13 cellular contexts compared by ENCODE assay signal in the genomic region with DNA sequence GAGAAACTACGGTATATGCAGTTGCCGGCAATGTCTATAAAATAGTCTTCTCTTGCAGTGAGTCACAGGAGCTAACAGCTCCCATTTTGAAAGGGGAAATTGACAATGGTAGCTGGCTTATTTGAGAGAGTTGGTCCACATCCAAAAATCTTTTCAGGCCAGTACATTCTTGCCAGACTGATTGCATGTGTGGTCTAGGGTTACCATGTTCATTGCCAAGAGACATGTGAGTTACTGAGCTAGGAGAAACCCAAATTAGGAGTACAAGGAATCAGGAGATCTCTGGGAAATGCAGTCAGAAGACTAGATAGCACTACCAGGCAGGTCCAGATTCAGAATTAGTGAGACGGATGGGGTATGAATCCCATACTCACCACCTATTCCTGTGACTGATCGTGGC.
DNase-seq lines count a peak whose midpoint lies in the region; ATAC-seq and TF ChIP-seq lines count a peak whose summit lies in the region.
"Had no signal": no experiment of that assay in that cellular context is flagged by ENCODE, and none has a peak within 500 bp of the region (broad histone marks: within the 10 kb centered on the region; RNA-seq: fewer than 3 reads in every experiment).

No MANE protein-coding gene starts in this region.

- H3K27me3 Mint-ChIP-seq in activated T-helper 17 cell treated with anti-CD3 and anti-CD28 coated beads, Interleukin-2, amount 50 U/mL, for 72 hours = peaks cover 10% of the 10 kb centered on the region
- H3K27me3 Mint-ChIP-seq in CD4-positive, alpha-beta T cell = peaks cover 8% of the 10 kb centered on the region

- intact Hi-C loops in CD4-positive, alpha-beta T cell (cut with DNase I, micrococcal nuclease) = no loop called here

- H3K27ac ChIP-seq in CD4-positive, alpha-beta T cell (ENCODE audit: low read depth, low read length) = no peak overlapping the region
- H3K27ac ChIP-seq: KMS-11, WERI-Rb-1 had no signal

- H3K9me3 ChIP-seq in CD4-positive, alpha-beta T cell (ENCODE audit: control insufficient read depth, low read length) = no peaks in the 10 kb centered on the region

- TF ChIP-seq CTCF in BJ (IDR thresholded peaks at IDR 0.05; ENCODE audit: insufficient read depth, low read depth, low read length) = no peak
- TF ChIP-seq CTCF in astrocyte of the cerebellum (IDR thresholded peaks at IDR 0.05; ENCODE audit: low read depth, low read length, missing control alignments) = no peak
- TF ChIP-seq CTCF in CD4-positive, alpha-beta T cell (IDR thresholded peaks at IDR 0.05) = no peak

- no peaks in the 10 kb centered on the region for H3K36me3 Mint-ChIP-seq in activated T-helper 17 cell treated with anti-CD3 and anti-CD28 coated beads, Interleukin-2, amount 50 U/mL, for 72 hours (ENCODE audit: low read depth)
- no peaks in the 10 kb centered on the region for H3K36me3 Mint-ChIP-seq in CD4-positive, alpha-beta T cell (ENCODE audit: low read depth)
- H3K36me3 Mint-ChIP-seq: CD4-positive, CD25-positive, alpha-beta regulatory T cell had no signal

- H3K4me3 ChIP-seq in BJ (ENCODE audit: low read depth, low read length) = no peak overlapping the region
- no peak overlapping the region for H3K4me3 ChIP-seq in astrocyte of the cerebellum (ENCODE audit: low read depth, low read length)

- no peak overlapping the region for H3K4me3 Mint-ChIP-seq in activated T-helper 17 cell treated with anti-CD3 and anti-CD28 coated beads, Interleukin-2, amount 50 U/mL, for 72 hours
- H3K4me3 Mint-ChIP-seq in CD4-positive, alpha-beta T cell = no peak overlapping the region
- H3K4me3 Mint-ChIP-seq: CD4-positive, CD25-positive, alpha-beta regulatory T cell had no signal

- in situ Hi-C loops in astrocyte of the cerebellum (cut with HindIII; ENCODE audit: low sequenced_read_pairs) = no loop called here

- no peaks in the 10 kb centered on the region for H3K36me3 ChIP-seq in BJ (ENCODE audit: control insufficient read depth, insufficient read depth, low read length)
- H3K36me3 ChIP-seq: WERI-Rb-1 had no signal

- H3K9me3 Mint-ChIP-seq in activated T-helper 17 cell treated with anti-CD3 and anti-CD28 coated beads, Interleukin-2, amount 50 U/mL, for 72 hours = no peaks in the 10 kb centered on the region
- no peaks in the 10 kb centered on the region for H3K9me3 Mint-ChIP-seq in CD4-positive, alpha-beta T cell
- H3K9me3 Mint-ChIP-seq: activated T-helper 2 cell treated with anti-CD3 and anti-CD28 coated beads, Interferon-gamma antibody, Interleukin-2, Interleukin-4, amounts not matched to agents 10 μg/mL and 5 μg/mL and 100 μg/mL, durations not matched to agents 14 hours and 24 hours and 36 hours; CD4-positive, CD25-positive, alpha-beta regulatory T cell had no signal

- POLR2A ChIA-PET in BJ (lab: Charles Lee) = no interaction called here
- POLR2A ChIA-PET in CD4-positive, alpha-beta T cell (lab: Charles Lee) = interaction anchor here (0.6 kb wide), 1 partner anchor 532 kb away, joined by 3 read pairs; no protein-coding TSS in a partner anchor

- H3K27ac Mint-ChIP-seq in activated T-helper 17 cell treated with anti-CD3 and anti-CD28 coated beads, Interleukin-2, amount 50 U/mL, for 72 hours = no peak overlapping the region
- no peak overlapping the region for H3K27ac Mint-ChIP-seq in CD4-positive, alpha-beta T cell
- H3K27ac Mint-ChIP-seq: activated T-helper 2 cell treated with anti-CD3 and anti-CD28 coated beads, Interferon-gamma antibody, Interleukin-2, Interleukin-4, amounts not matched to agents 10 μg/mL and 5 μg/mL and 100 μg/mL, durations not matched to agents 14 hours and 24 hours and 36 hours; CD4-positive, CD25-positive, alpha-beta regulatory T cell had no signal

- CTCF ChIA-PET in BJ (lab: Yijun Ruan, JAX) = interaction anchor here (1.0 kb wide), 1 partner anchor 143 kb away, joined by 3 read pairs; no protein-coding TSS in a partner anchor
- CTCF ChIA-PET in CD4-positive, alpha-beta T cell (lab: Charles Lee) = no interaction called here

- H3K27me3 ChIP-seq in BJ (ENCODE audit: control insufficient read depth, insufficient read depth, low read length) = no peaks in the 10 kb centered on the region
- H3K27me3 ChIP-seq in CD4-positive, alpha-beta T cell (ENCODE audit: control insufficient read depth, insufficient read depth, low read length) = no peaks in the 10 kb centered on the region

- DNase-seq in BJ (ENCODE audit: low read depth) (peak; percentile 25), NCI-H1105 (lab: John Stamatoyannopoulos, UW) (peak; percentile 90), astrocyte of the cerebellum (ENCODE audit: low read depth) (peak; percentile 86), lung microvascular endothelial cell (ENCODE audit: low read depth in 2 of 2) (peak; percentile 26 to 45), mesenteric fat pad (ENCODE audit: low spot score) (no peak)
- DNase-seq in CD4-positive, alpha-beta T cell = no peak
- no peak for DNase-seq in activated effector memory CD4-positive, alpha-beta T cell treated with Interleukin-2 at 50 U/mL for 16 hours
- DNase-seq: CD4-positive, CD25-positive, alpha-beta regulatory T cell; nucleus accumbens; WERI-Rb-1 had no signal

- ATAC-seq in activated T-helper 17 cell treated with anti-CD3 and anti-CD28 coated beads, Interleukin-2, amount 50 U/mL, for 72 hours (replicated peaks) = no peak
- no peak for ATAC-seq in CD4-positive, alpha-beta T cell (ENCODE audit: poor library complexity)

- H3K4me1 Mint-ChIP-seq in activated T-helper 17 cell treated with anti-CD3 and anti-CD28 coated beads, Interleukin-2, amount 50 U/mL, for 72 hours = no peaks in the 10 kb centered on the region
- no peaks in the 10 kb centered on the region for H3K4me1 Mint-ChIP-seq in CD4-positive, alpha-beta T cell (ENCODE audit: low read depth)
- H3K4me1 Mint-ChIP-seq: CD4-positive, CD25-positive, alpha-beta regulatory T cell had no signal

Comparison
In these comparisons a context has a peak if more than half of its experiments do, and no peak if none do; other contexts are left out.
1. DNase-seq: peak in BJ (single experiment), NCI-H1105 (single experiment), astrocyte of the cerebellum (single experiment) and lung microvascular endothelial cell (2 of 2); none in mesenteric fat pad (single experiment), CD4-positive, alpha-beta T cell (0 of 10) and activated effector memory CD4-positive, alpha-beta T cell treated with Interleukin-2 at 50 U/mL for 16 hours (single experiment).